ENCODE assay signal across 29 cellular contexts in genomic region chrX:132468454-132468853, GRCh38.
"Had no signal": no experiment of that assay in that cellular context is flagged by ENCODE, and none has a peak within 500 bp of the region (broad histone marks: within the 10 kb centered on the region; RNA-seq: fewer than 3 reads in every experiment).

No MANE protein-coding gene starts in this region.

- H3K9ac ChIP-seq: neural progenitor cell, parathyroid adenoma had no signal

- H3K4me2 ChIP-seq: neural progenitor cell had no signal

- H3K9me3 Mint-ChIP-seq: naive thymus-derived CD4-positive, alpha-beta T cell; natural killer cell; stimulated activated effector memory CD8-positive, alpha-beta T cell treated with anti-CD3 and anti-CD28 coated beads, Interleukin-12 subunit alpha, Interleukin-12 subunit beta, amount 100 ng/mL, for 72 hours; stimulated activated naive B cell treated with anti-CD40 and anti-IgM and Interleukin-4, amounts not matched to agents 10 μg/mL and 1 μg/mL and 100 μg/mL, for 72 hours; stimulated activated naive CD8-positive, alpha-beta T cell treated with anti-CD3 and anti-CD28 coated beads, Interleukin-15, Interleukin-2, amounts not matched to agents 100 ng/mL and 50 ng/mL, for 24 hours; type B pancreatic cell had no signal

- H3K79me2 ChIP-seq: parathyroid adenoma had no signal

- H3K9me3 ChIP-seq: ovary, psoas muscle, suprapubic skin, testis, tibial artery, transverse colon, upper lobe of right lung, vagina had no signal

- H3K36me3 Mint-ChIP-seq: naive thymus-derived CD4-positive, alpha-beta T cell; natural killer cell; stimulated activated effector memory CD8-positive, alpha-beta T cell treated with anti-CD3 and anti-CD28 coated beads, Interleukin-12 subunit alpha, Interleukin-12 subunit beta, amount 100 ng/mL, for 72 hours; type B pancreatic cell had no signal

- H3K27ac ChIP-seq: neural progenitor cell, ovary, parathyroid adenoma, psoas muscle, skin epidermis, stomach, suprapubic skin, testis, tibial artery, transverse colon, upper lobe of right lung, vagina had no signal

- DNase-seq: naive thymus-derived CD4-positive, alpha-beta T cell; natural killer cell; occipital lobe; ovary; posterior cingulate gyrus; psoas muscle; right cardiac atrium; stimulated activated CD4-positive, alpha-beta T cell treated with anti-CD3 and anti-CD28 coated beads, Interleukin-15, amount 100 ng/mL, for 24 hours; stimulated activated CD4-positive, alpha-beta T cell treated with anti-CD3 and anti-CD28 coated beads, Interleukin-2, amount 100 ng/mL, for 24 hours; stimulated activated CD4-positive, alpha-beta T cell treated with anti-CD3 and anti-CD28 coated beads, Interleukin-2, amount 100 ng/mL, for 48 hours; stimulated activated CD4-positive, alpha-beta T cell treated with anti-CD3 and anti-CD28 coated beads, Interleukin-4, amount 100 ng/mL, for 24 hours; stimulated activated naive B cell treated with anti-CD40 and anti-IgM and Interleukin-4, amounts not matched to agents 10 μg/mL and 1 μg/mL and 100 μg/mL, for 72 hours; stimulated activated naive CD4-positive, alpha-beta T cell treated with Interleukin-2 at 50 U/mL for 16 hours; stomach; testis; tibial artery; transverse colon; upper lobe of right lung had no signal

- H3K4me3 ChIP-seq: neural progenitor cell, ovary, psoas muscle, skin epidermis, stomach, suprapubic skin, testis, tibial artery, transverse colon, upper lobe of right lung, vagina had no signal

- H3K4me3 Mint-ChIP-seq: naive thymus-derived CD4-positive, alpha-beta T cell; natural killer cell; nephron; neural progenitor cell; stimulated activated effector memory CD8-positive, alpha-beta T cell treated with anti-CD3 and anti-CD28 coated beads, Interleukin-12 subunit alpha, Interleukin-12 subunit beta, amount 100 ng/mL, for 72 hours; stimulated activated naive B cell treated with anti-CD40 and anti-IgM and Interleukin-4, amounts not matched to agents 10 μg/mL and 1 μg/mL and 100 μg/mL, for 72 hours; stimulated activated naive CD8-positive, alpha-beta T cell treated with anti-CD3 and anti-CD28 coated beads, Interleukin-15, Interleukin-2, amounts not matched to agents 100 ng/mL and 50 ng/mL, for 24 hours; type B pancreatic cell had no signal

- H3K27ac Mint-ChIP-seq: naive thymus-derived CD4-positive, alpha-beta T cell; natural killer cell; neural progenitor cell; progenitor cell of endocrine pancreas; stimulated activated effector memory CD8-positive, alpha-beta T cell treated with anti-CD3 and anti-CD28 coated beads, Interleukin-12 subunit alpha, Interleukin-12 subunit beta, amount 100 ng/mL, for 72 hours; stimulated activated naive B cell treated with anti-CD40 and anti-IgM and Interleukin-4, amounts not matched to agents 10 μg/mL and 1 μg/mL and 100 μg/mL, for 72 hours; stimulated activated naive CD8-positive, alpha-beta T cell treated with anti-CD3 and anti-CD28 coated beads, Interleukin-15, Interleukin-2, amounts not matched to agents 100 ng/mL and 50 ng/mL, for 24 hours; type B pancreatic cell had no signal

- H3K4me1 ChIP-seq: neural progenitor cell, parathyroid adenoma, psoas muscle, suprapubic skin, testis, tibial artery, transverse colon, upper lobe of right lung, vagina had no signal

- ATAC-seq: naive thymus-derived CD4-positive, alpha-beta T cell; natural killer cell; psoas muscle; right cardiac atrium; sciatic nerve; stimulated activated effector memory CD8-positive, alpha-beta T cell treated with anti-CD3 and anti-CD28 coated beads, Interleukin-12 subunit alpha, Interleukin-12 subunit beta, amount 100 ng/mL, for 72 hours; stimulated activated naive B cell treated with anti-CD40 and anti-IgM and Interleukin-4, amounts not matched to agents 10 μg/mL and 1 μg/mL and 100 μg/mL, for 72 hours; upper lobe of right lung had no signal

- H2AFZ ChIP-seq: neural progenitor cell, parathyroid adenoma had no signal

- H3K27me3 ChIP-seq: neural progenitor cell, ovary, stomach, suprapubic skin, testis, tibial artery, transverse colon, upper lobe of right lung, vagina had no signal

- H3K36me3 ChIP-seq: neural progenitor cell, ovary, stomach, suprapubic skin, tibial artery, transverse colon, upper lobe of right lung, vagina had no signal

- H3K27me3 Mint-ChIP-seq: naive thymus-derived CD4-positive, alpha-beta T cell; stimulated activated naive CD8-positive, alpha-beta T cell treated with anti-CD3 and anti-CD28 coated beads, Interleukin-15, Interleukin-2, amounts not matched to agents 100 ng/mL and 50 ng/mL, for 24 hours; type B pancreatic cell had no signal

- H3K4me1 Mint-ChIP-seq: naive thymus-derived CD4-positive, alpha-beta T cell; natural killer cell; stimulated activated effector memory CD8-positive, alpha-beta T cell treated with anti-CD3 and anti-CD28 coated beads, Interleukin-12 subunit alpha, Interleukin-12 subunit beta, amount 100 ng/mL, for 72 hours had no signal
